9 cellular contexts compared by ENCODE assay signal in the genomic region with DNA sequence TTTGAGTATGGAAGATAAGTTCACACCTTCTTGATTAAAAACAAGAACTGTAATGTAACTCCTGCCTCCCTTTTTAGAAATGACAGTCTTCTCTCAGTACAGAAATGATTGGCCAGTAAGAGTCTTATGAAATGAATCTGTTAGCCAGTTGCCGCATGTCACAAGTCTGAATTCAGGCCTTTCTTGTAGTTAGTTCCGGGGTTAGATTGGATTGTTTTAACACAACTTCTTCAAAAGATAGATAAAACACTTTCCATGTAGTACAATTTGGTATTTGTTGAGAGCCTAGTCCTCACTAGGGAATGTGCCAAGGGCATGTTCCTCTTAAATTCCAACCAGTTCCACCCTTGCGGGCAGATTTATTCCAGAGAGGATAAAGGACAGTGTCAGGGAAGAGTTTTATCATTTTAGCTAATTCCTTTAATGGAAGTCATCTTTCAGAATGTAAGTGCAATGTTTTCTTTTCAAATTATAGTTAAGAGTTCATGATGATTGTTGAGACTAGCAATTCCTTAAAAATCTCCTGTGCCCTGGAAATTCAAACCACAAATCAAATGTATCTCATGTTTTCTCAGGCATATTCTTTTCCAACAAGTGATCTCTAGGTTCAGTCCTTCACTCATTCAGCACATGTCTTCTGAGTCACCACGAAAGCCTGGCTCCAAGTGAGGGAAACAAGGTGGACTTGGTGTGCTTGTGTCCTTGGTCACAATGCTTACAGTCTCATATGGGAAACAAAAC. TPM values are rescaled to one million over a fixed set of nuclear protein-coding genes. Genes with fewer than 3 reads are reported as not detected.
DNase-seq lines count a peak whose midpoint lies in the region; ATAC-seq, FAIRE-seq and TF ChIP-seq lines count a peak whose summit lies in the region.
"Had no signal": no experiment of that assay in that cellular context is flagged by ENCODE, and none has a peak within 500 bp of the region (broad histone marks: within the 10 kb centered on the region; RNA-seq: fewer than 3 reads in every experiment).

No MANE protein-coding gene starts in this region.

- H3K4me1 ChIP-seq in SJSA1 (replicated peaks): peaks cover 39% of the 10 kb centered on the region
- H3K4me1 ChIP-seq in left lung: peaks cover 31 to 54% of the 10 kb centered on the region in 2 donors

- POLR2A ChIA-PET in activated CD4-positive, alpha-beta T cell treated with anti-CD3 and anti-CD28 coated beads, Interleukin-2, amount 10 ng/mL, durations not matched to agents 7 days and 5 days (lab: Charles Lee): no interaction called here

- no peaks in the 10 kb centered on the region for H3K27me3 Mint-ChIP-seq in activated CD4-positive, alpha-beta T cell treated with anti-CD3 and anti-CD28 coated beads, Interleukin-2, amount 10 ng/mL, durations not matched to agents 7 days and 5 days
- H3K27me3 Mint-ChIP-seq: B cell had no signal

- peaks cover 17% of the 10 kb centered on the region for H3K36me3 ChIP-seq in SJSA1
- H3K36me3 ChIP-seq in left lung: no peaks in the 10 kb centered on the region

- no peak overlapping the region for H3K4me3 Mint-ChIP-seq in activated CD4-positive, alpha-beta T cell treated with anti-CD3 and anti-CD28 coated beads, Interleukin-2, amount 10 ng/mL, durations not matched to agents 7 days and 5 days
- H3K4me3 Mint-ChIP-seq: B cell had no signal

- H3K27ac Mint-ChIP-seq in activated CD4-positive, alpha-beta T cell treated with anti-CD3 and anti-CD28 coated beads, Interleukin-2, amount 10 ng/mL, durations not matched to agents 7 days and 5 days: no peak overlapping the region
- H3K27ac Mint-ChIP-seq: B cell had no signal

- no peak for TF ChIP-seq CTCF in left lung (IDR thresholded peaks at IDR 0.05)
- no peak for TF ChIP-seq CTCF in D721Med (IDR thresholded peaks at IDR 0.05; ENCODE audit: insufficient read depth, missing control alignments)

- peak; percentile 20 for DNase-seq in activated CD4-positive, alpha-beta T cell treated with anti-CD3 and anti-CD28 coated beads for 48 hours
- DNase-seq in activated CD4-positive, alpha-beta T cell treated with anti-CD3 and anti-CD28 coated beads, Interleukin-2, amount 10 ng/mL, durations not matched to agents 7 days and 5 days: no peak
- DNase-seq in SJSA1 (ENCODE audit: low read depth in 1 of 2, low spot score in 2 of 2): peak; percentile 89 to 95
- DNase-seq in left lung: no peak
- DNase-seq in RPMI8226: no peak
- no peak for DNase-seq in iPS-NIHi7 (ENCODE audit: extremely low spot score)
- no peak for DNase-seq in D721Med (ENCODE audit: insufficient read length, low spot score)

- no peaks in the 10 kb centered on the region for H3K27me3 ChIP-seq in SJSA1 (replicated peaks)
- H3K27me3 ChIP-seq in left lung: no peaks in the 10 kb centered on the region

- intact Hi-C loops in left lung (cut with DNase I): no loop called here

- H3K9me3 ChIP-seq in SJSA1 (replicated peaks): no peaks in the 10 kb centered on the region
- no peaks in the 10 kb centered on the region for H3K9me3 ChIP-seq in left lung

- peaks cover 52% of the 10 kb centered on the region for H3K4me1 Mint-ChIP-seq in activated CD4-positive, alpha-beta T cell treated with anti-CD3 and anti-CD28 coated beads, Interleukin-2, amount 10 ng/mL, durations not matched to agents 7 days and 5 days

- no peak for FAIRE-seq in D721Med (lab: Jason Lieb, UNC)

- H3K4me3 ChIP-seq in SJSA1 (no peak overlapping the region), left lung (no peak overlapping the region)

- CTCF ChIA-PET in activated CD4-positive, alpha-beta T cell treated with anti-CD3 and anti-CD28 coated beads, Interleukin-2, amount 10 ng/mL, durations not matched to agents 7 days and 5 days (lab: Charles Lee): no interaction called here

- peaks cover 26% of the 10 kb centered on the region for H3K36me3 Mint-ChIP-seq in activated CD4-positive, alpha-beta T cell treated with anti-CD3 and anti-CD28 coated beads, Interleukin-2, amount 10 ng/mL, durations not matched to agents 7 days and 5 days (ENCODE audit: low read depth)

- H3K27ac ChIP-seq in SJSA1: peak overlapping the region; percentile 91
- H3K27ac ChIP-seq in left lung: peak overlapping the region; percentile 9 to 57

- H3K9me3 Mint-ChIP-seq in activated CD4-positive, alpha-beta T cell treated with anti-CD3 and anti-CD28 coated beads, Interleukin-2, amount 10 ng/mL, durations not matched to agents 7 days and 5 days: peaks cover 2% of the 10 kb centered on the region

- ATAC-seq in HG02610 (IDR thresholded peaks at IDR 0.05; ENCODE audit: unreplicated experiment) (peak; percentile 58), left lung (no peak)

RNA-seq across cellular contexts. Expression of a gene that starts 4.1 kb away (rescaled TPM):
- 10 to 100 TPM; 23.3 to 34.2 TPM for total RNA-seq in activated CD4-positive, alpha-beta T cell treated with anti-CD3 and anti-CD28 coated beads, Interleukin-2, amount 10 ng/mL, durations not matched to agents 7 days and 5 days
- 18.5 and 24.8 TPM in 2 replicates for total RNA-seq in SJSA1 (2014; rRNA removed; shearing (Covaris generic))
- total RNA-seq in left lung: 10 to 100 TPM; 27.7 to 29.4 TPM

Comparison
In these comparisons a context has a peak if more than half of its experiments do, and no peak if none do; other contexts are left out.
1. DNase-seq: peak in activated CD4-positive, alpha-beta T cell treated with anti-CD3 and anti-CD28 coated beads for 48 hours (single experiment) and SJSA1 (2 of 2); none in activated CD4-positive, alpha-beta T cell treated with anti-CD3 and anti-CD28 coated beads, Interleukin-2, amount 10 ng/mL, durations not matched to agents 7 days and 5 days (single experiment), left lung (0 of 2), RPMI8226 (single experiment), iPS-NIHi7 (single experiment) and D721Med (single experiment).